In genomic region chr14:89625208-89625987, GRCh38 we compare ENCODE assay signal across 10 cellular contexts.
DNase-seq lines count a peak whose midpoint lies in the region; ATAC-seq and TF ChIP-seq lines count a peak whose summit lies in the region.
"Had no signal": no experiment of that assay in that cellular context is flagged by ENCODE, and none has a peak within 500 bp of the region (broad histone marks: within the 10 kb centered on the region; RNA-seq: fewer than 3 reads in every experiment).

No MANE protein-coding gene starts in this region.

- 66% methylated on average over 28 of the region's 28 CpGs for WGBS in hepatocyte (ENCODE audit: low lambda C conversion rate, missing lambda C conversion rate)
- WGBS in thymus, result 88% methylated on average over 28 of the region's 28 CpGs

- H3K27ac Mint-ChIP-seq in activated naive CD4-positive, alpha-beta T cell treated with anti-CD3 and anti-CD28 coated beads, Interleukin-2, amount 50 U/mL, for 72 hours, result peak overlapping the region; percentile 87 to 88
- no peak overlapping the region for H3K27ac Mint-ChIP-seq in osteocyte (ENCODE audit: unreplicated experiment)

- H3K9me2 ChIP-seq in hepatocyte (replicated peaks; ENCODE audit: insufficient read depth), result no peaks in the 10 kb centered on the region

- H3K9me3 Mint-ChIP-seq in activated naive CD4-positive, alpha-beta T cell treated with anti-CD3 and anti-CD28 coated beads, Interleukin-2, amount 50 U/mL, for 72 hours, result peaks cover 7 to 28% of the 10 kb centered on the region in 2 donors
- no peaks in the 10 kb centered on the region for H3K9me3 Mint-ChIP-seq in osteocyte (ENCODE audit: unreplicated experiment)

- H3K36me3 Mint-ChIP-seq in activated naive CD4-positive, alpha-beta T cell treated with anti-CD3 and anti-CD28 coated beads, Interleukin-2, amount 50 U/mL, for 72 hours, result peaks cover 9 to 54% of the 10 kb centered on the region in 2 donors
- H3K36me3 Mint-ChIP-seq in osteocyte (ENCODE audit: unreplicated experiment), result no peaks in the 10 kb centered on the region

- no peaks in the 10 kb centered on the region for H3K27me3 ChIP-seq in hepatocyte
- no peaks in the 10 kb centered on the region for H3K27me3 ChIP-seq in thymus (ENCODE audit: control insufficient read depth, insufficient read depth)

- peak overlapping the region; percentile 60 for H3K4me2 ChIP-seq in hepatocyte

- no peak overlapping the region for H2AFZ ChIP-seq in hepatocyte

- no peak overlapping the region for H3K4me3 Mint-ChIP-seq in osteocyte (ENCODE audit: unreplicated experiment)
- H3K4me3 Mint-ChIP-seq: CD14-positive monocyte had no signal

- H3K4me1 ChIP-seq in hepatocyte (ENCODE audit: insufficient read depth) (peaks cover 9% of the 10 kb centered on the region), thymus (ENCODE audit: control insufficient read depth, insufficient read depth, low read length) (peaks cover 9% of the 10 kb centered on the region)

- H3K36me3 ChIP-seq in hepatocyte (replicated peaks; ENCODE audit: insufficient read depth, low read depth) (no peaks in the 10 kb centered on the region), thymus (ENCODE audit: control insufficient read depth, insufficient read depth) (no peaks in the 10 kb centered on the region)

- no peak for DNase-seq in activated naive CD4-positive, alpha-beta T cell treated with anti-CD3 and anti-CD28 coated beads, Interleukin-2, amount 50 U/mL, for 72 hours (ENCODE audit: low spot score in 2 of 2)
- no peak for DNase-seq in activated naive CD4-positive, alpha-beta T cell treated with Interleukin-2 at 50 U/mL for 16 hours
- DNase-seq in SHP77 treated with DMSO at 0.1 percent for 48 hours (lab: John Stamatoyannopoulos, UW) (peak; percentile 44), hepatocyte (ENCODE audit: low spot score) (peak; percentile 55), GDM1 (lab: John Stamatoyannopoulos, UW) (no peak), osteocyte (ENCODE audit: extremely low spot score, unreplicated experiment) (no peak)
- DNase-seq: occipital lobe had no signal

- peaks cover 11% of the 10 kb centered on the region for H3K4me1 Mint-ChIP-seq in osteocyte (ENCODE audit: unreplicated experiment)

- H4K20me1 ChIP-seq in hepatocyte (ENCODE audit: insufficient read depth, poor library complexity, severe bottlenecking), result no peaks in the 10 kb centered on the region

- TF ChIP-seq CTCF in hepatocyte (IDR thresholded peaks at IDR 0.05; ENCODE audit: poor library complexity) (no peak), osteocyte (IDR thresholded peaks at IDR 0.05) (no peak)

- H3K4me3 ChIP-seq in hepatocyte (no peak overlapping the region), thymus (ENCODE audit: low read length) (no peak overlapping the region)

- H3K27me3 Mint-ChIP-seq in osteocyte (ENCODE audit: unreplicated experiment), result no peaks in the 10 kb centered on the region

- H3K9me3 ChIP-seq in hepatocyte (ENCODE audit: low read depth) (no peaks in the 10 kb centered on the region), thymus (ENCODE audit: control insufficient read depth) (no peaks in the 10 kb centered on the region)

- H3K27ac ChIP-seq in hepatocyte (peak overlapping the region; percentile 54), thymus (ENCODE audit: low read depth) (peak overlapping the region; percentile 50)

- no peak for ATAC-seq in activated naive CD4-positive, alpha-beta T cell treated with anti-CD3 and anti-CD28 coated beads, Interleukin-2, amount 50 U/mL, for 72 hours
- ATAC-seq in GM21619 (IDR thresholded peaks at IDR 0.05; ENCODE audit: unreplicated experiment), result no peak

- no peaks in the 10 kb centered on the region for H3K79me2 ChIP-seq in hepatocyte

Comparison
In these comparisons a context has a peak if more than half of its experiments do, and no peak if none do; other contexts are left out.
1. DNase-seq: peak in SHP77 treated with DMSO at 0.1 percent for 48 hours (single experiment) and hepatocyte (single experiment); none in activated naive CD4-positive, alpha-beta T cell treated with anti-CD3 and anti-CD28 coated beads, Interleukin-2, amount 50 U/mL, for 72 hours (0 of 2), activated naive CD4-positive, alpha-beta T cell treated with Interleukin-2 at 50 U/mL for 16 hours (single experiment), GDM1 (single experiment) and osteocyte (single experiment).